Comparison of ENCODE assay signal across 8 cellular contexts in the genomic region with DNA sequence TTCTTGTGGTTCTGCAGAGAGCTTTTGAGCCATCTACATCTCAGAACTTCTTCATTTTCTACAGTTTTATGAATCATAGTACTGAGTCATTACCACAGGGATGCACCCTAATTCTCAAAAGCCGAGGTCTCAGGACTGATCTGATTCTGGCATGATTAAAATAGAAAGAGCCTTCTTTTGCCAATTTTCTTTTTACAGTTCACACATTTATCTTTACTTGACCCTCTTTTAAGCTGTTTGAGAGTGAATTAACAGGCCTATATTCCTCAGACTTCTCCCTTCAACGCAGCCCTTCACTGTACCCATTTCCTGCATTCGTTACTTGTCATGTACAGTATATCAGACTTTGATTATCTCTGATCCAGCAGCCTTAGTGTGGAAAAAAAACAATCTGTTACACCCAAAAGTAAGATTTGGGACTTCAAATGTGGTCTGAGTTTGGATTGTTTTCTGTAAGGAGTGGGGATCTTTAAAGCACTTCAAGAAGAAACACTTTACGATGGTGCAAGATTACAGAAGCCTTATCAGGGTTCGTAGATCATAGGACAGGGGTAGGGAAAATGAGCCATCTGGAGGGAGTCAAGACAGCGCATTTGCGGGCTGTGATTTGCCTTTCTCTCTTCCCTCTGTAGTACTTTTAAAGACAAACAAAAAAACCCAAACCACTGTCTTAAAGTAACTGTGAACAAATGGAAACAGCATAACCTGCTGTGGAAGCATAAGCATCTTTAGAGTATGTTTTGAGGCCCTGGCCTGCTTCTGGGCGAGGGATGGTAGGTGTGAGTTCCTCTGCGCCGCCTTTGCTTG. TPM values are rescaled to one million over a fixed set of nuclear protein-coding genes. Genes with fewer than 3 reads are reported as not detected.
DNase-seq lines count a peak whose midpoint lies in the region; ATAC-seq, FAIRE-seq and TF ChIP-seq lines count a peak whose summit lies in the region.

No MANE protein-coding gene starts in this region.

- H3K79me2 ChIP-seq in OCI-LY7 (ENCODE audit: insufficient read depth, low read depth, low read length), result no peaks in the 10 kb centered on the region
- no peaks in the 10 kb centered on the region for H3K79me2 ChIP-seq in osteoblast (ENCODE audit: insufficient read depth, low read length)

- TF ChIP-seq CTCF in OCI-LY7 (conservative IDR thresholded peaks at IDR 0.05; ENCODE audit: low read length) (no peak), bronchial epithelial cell (IDR thresholded peaks at IDR 0.05; ENCODE audit: insufficient read depth, low read length, severe bottlenecking) (no peak), osteoblast (IDR thresholded peaks at IDR 0.05; ENCODE audit: extremely low read depth, low read depth, low read length) (no peak)

- no peak for FAIRE-seq in bronchial epithelial cell (lab: Jason Lieb, UNC)

- POLR2A ChIA-PET in OCI-LY7 (lab: Charles Lee), result no interaction called here

- H3K27me3 ChIP-seq in bronchial epithelial cell (ENCODE audit: control insufficient read depth, insufficient read depth, low read length) (no peaks in the 10 kb centered on the region), osteoblast (ENCODE audit: insufficient read depth, low read length) (no peaks in the 10 kb centered on the region)

- intact Hi-C loops in OCI-LY7 (cut with micrococcal nuclease; ENCODE audit: unreplicated experiment), result no loop called here

- no peak overlapping the region for H3K27ac ChIP-seq in OCI-LY7 (ENCODE audit: low read depth, low read length, poor library complexity, severe bottlenecking)
- peak overlapping the region; percentile 89 for H3K27ac ChIP-seq in osteoblast (ENCODE audit: low read depth, low read length)

- H3K4me3 ChIP-seq in OCI-LY7 (ENCODE audit: low read depth, low read length, poor library complexity, severe bottlenecking), result no peak overlapping the region
- no peak overlapping the region for H3K4me3 ChIP-seq in bronchial epithelial cell (ENCODE audit: low read depth, low read length)
- no peak overlapping the region for H3K4me3 ChIP-seq in osteoblast (ENCODE audit: insufficient read depth, low read length)

- H3K9me3 Mint-ChIP-seq in activated T-cell treated with anti-CD3 and anti-CD28 coated beads, Interleukin-2, amount 50 U/mL, for 24 hours, result no peaks in the 10 kb centered on the region

- peak overlapping the region; percentile 26; the same call in 1 of the 2 replicates for H3K4me2 ChIP-seq in OCI-LY7 (ENCODE audit: low read length)
- peak overlapping the region; percentile 38 for H3K4me2 ChIP-seq in osteoblast (ENCODE audit: insufficient read depth, low read length)

- H3K9me2 ChIP-seq in OCI-LY7 (ENCODE audit: insufficient read depth, low read length), result no peaks in the 10 kb centered on the region

- H4K20me1 ChIP-seq in OCI-LY7 (ENCODE audit: insufficient read depth, low read length) (peaks cover 3% of the 10 kb centered on the region; the same call in 1 of the 2 replicates), osteoblast (ENCODE audit: insufficient read depth, low read length) (no peaks in the 10 kb centered on the region)

- no peaks in the 10 kb centered on the region for H3K9me3 ChIP-seq in OCI-LY7 (ENCODE audit: low read length)
- H3K9me3 ChIP-seq in osteoblast (ENCODE audit: low read depth, low read length), result no peaks in the 10 kb centered on the region

- H3K36me3 ChIP-seq in OCI-LY7 (ENCODE audit: insufficient read depth, low read length) (peaks cover 22% of the 10 kb centered on the region), bronchial epithelial cell (ENCODE audit: control insufficient read depth, insufficient read depth, low read length) (no peaks in the 10 kb centered on the region), osteoblast (ENCODE audit: insufficient read depth, low read length) (peaks cover 3% of the 10 kb centered on the region)

- CTCF ChIA-PET in OCI-LY7 (lab: Charles Lee; ENCODE audit: unreplicated experiment), result no interaction called here

- H3K27me3 Mint-ChIP-seq in activated T-cell treated with anti-CD3 and anti-CD28 coated beads, Interleukin-2, amount 50 U/mL, for 24 hours, result no peaks in the 10 kb centered on the region

- H3K36me3 Mint-ChIP-seq in activated T-cell treated with anti-CD3 and anti-CD28 coated beads, Interleukin-2, amount 50 U/mL, for 24 hours (ENCODE audit: low read depth), result peaks cover 72% of the 10 kb centered on the region

- H3K4me1 Mint-ChIP-seq in activated T-cell treated with anti-CD3 and anti-CD28 coated beads, Interleukin-2, amount 50 U/mL, for 24 hours (ENCODE audit: low read depth), result peaks cover 88% of the 10 kb centered on the region

- no TSS peak for BruUV-seq in OCI-LY7 (replicated peaks; lab: Mats Ljungman, UMichigan)

- H2AFZ ChIP-seq in OCI-LY7 (ENCODE audit: low read length) (no peak overlapping the region), osteoblast (ENCODE audit: low read length) (no peak overlapping the region)

- H3K4me1 ChIP-seq in OCI-LY7 (ENCODE audit: insufficient read depth, low read length, poor library complexity, severe bottlenecking), result peaks cover 22% of the 10 kb centered on the region
- H3K4me1 ChIP-seq in osteoblast (ENCODE audit: insufficient read depth, low read length), result peaks cover 38% of the 10 kb centered on the region

- no peak for DNase-seq in activated T-cell treated with anti-CD3 and anti-CD28 coated beads, Interleukin-2, amount 50 U/mL, for 24 hours
- DNase-seq in activated T-cell treated with anti-CD3 and anti-CD28 coated beads for 4 hours, result no peak
- DNase-seq in OCI-LY7 (ENCODE audit: low spot score), result no peak
- peak; percentile 81 for DNase-seq in bronchial epithelial cell (ENCODE audit: low read depth)
- peak; percentile 84 for DNase-seq in osteoblast (ENCODE audit: insufficient read length, low spot score, missing footprints)
- DNase-seq in globus pallidus (ENCODE audit: low spot score), result no peak
- no peak for DNase-seq in DMS53 (lab: John Stamatoyannopoulos, UW)

- H3K4me3 Mint-ChIP-seq in activated T-cell treated with anti-CD3 and anti-CD28 coated beads, Interleukin-2, amount 50 U/mL, for 24 hours, result peak overlapping the region; percentile 44

- peak; percentile 91 for ATAC-seq in HG02852 (IDR thresholded peaks at IDR 0.05; ENCODE audit: unreplicated experiment)

- H3K27ac Mint-ChIP-seq in activated T-cell treated with anti-CD3 and anti-CD28 coated beads, Interleukin-2, amount 50 U/mL, for 24 hours, result peak overlapping the region; percentile 98

RNA-seq across cellular contexts. Expression of gene GPR183, which starts 15.3 kb away (rescaled TPM):
- not detected in 2 replicates for total RNA-seq in OCI-LY7 (2014; rRNA removed; shearing (Covaris generic))
- total RNA-seq in OCI-LY7 (2022) (not detected in 2 replicates), bronchial epithelial cell (0.13 TPM in 1 of 2 replicates, not detected in the other), osteoblast (0.29 and 0.36 TPM in 2 replicates)

Comparison
In these comparisons a context has a peak if more than half of its experiments do, and no peak if none do; other contexts are left out.
1. DNase-seq: peak in bronchial epithelial cell (single experiment) and osteoblast (single experiment); none in activated T-cell treated with anti-CD3 and anti-CD28 coated beads, Interleukin-2, amount 50 U/mL, for 24 hours (single experiment), activated T-cell treated with anti-CD3 and anti-CD28 coated beads for 4 hours (single experiment), OCI-LY7 (single experiment), globus pallidus (single experiment) and DMS53 (single experiment).